ENCODE assay signal across 17 cellular contexts in genomic region chr17:43732961-43733360, GRCh38. TPM values are rescaled to one million over a fixed set of nuclear protein-coding genes. Genes with fewer than 3 reads are reported as not detected.
DNase-seq lines count a peak whose midpoint lies in the region; ATAC-seq and TF ChIP-seq lines count a peak whose summit lies in the region.
"Had no signal": no experiment of that assay in that cellular context is flagged by ENCODE, and none has a peak within 500 bp of the region (broad histone marks: within the 10 kb centered on the region; RNA-seq: fewer than 3 reads in every experiment).

No MANE protein-coding gene starts in this region.

- TF ChIP-seq CTCF in CD8-positive, alpha-beta T cell (IDR thresholded peaks at IDR 0.05) = no peak

- no peak for ATAC-seq in CD8-positive, alpha-beta T cell

- in situ Hi-C loops in ACHN (cut with HindIII; ENCODE audit: low pct_ligation_motif_present, low pct_unique_long_range_greater_than_20kb, low sequenced_read_pairs) = no loop called here

- H3K9me3 Mint-ChIP-seq in CD8-positive, alpha-beta T cell = peaks cover 2% of the 10 kb centered on the region

- CTCF ChIA-PET in CD8-positive, alpha-beta T cell (lab: Charles Lee) = interaction anchor here (0.6 to 2.0 kb wide), 4 partner anchors 26 to 147 kb away, joined by 3 to 7 read pairs (median 4); partner anchors contain the start of gene SOST

- peak; percentile 81 for DNase-seq in ACHN
- DNase-seq in HT1080 (ENCODE audit: low read depth) = peak; percentile 79
- DNase-seq in adipocyte (ENCODE audit: low read depth) = peak; percentile 61
- peak; percentile 93 for DNase-seq in glomerular visceral epithelial cell (ENCODE audit: extremely low spot score)
- DNase-seq in OCI-M2 (lab: John Stamatoyannopoulos, UW; ENCODE audit: unreplicated experiment) = no peak
- no peak for DNase-seq in DMS53 (lab: John Stamatoyannopoulos, UW)
- DNase-seq in CD8-positive, alpha-beta T cell = no peak
- DNase-seq in T-helper 2 cell = no peak
- DNase-seq: activated CD4-positive, alpha-beta memory T cell treated with anti-CD3 and anti-CD28 coated beads for 36 hours; activated gamma-delta T cell; DMS153; upper lobe of left lung had no signal

- POLR2A ChIA-PET in CD8-positive, alpha-beta T cell (lab: Charles Lee) = no interaction called here

- H3K36me3 Mint-ChIP-seq in CD8-positive, alpha-beta T cell = no peaks in the 10 kb centered on the region
- H3K36me3 Mint-ChIP-seq: activated CD4-positive, alpha-beta memory T cell treated with anti-CD3 and anti-CD28 coated beads for 36 hours had no signal

- H3K27ac ChIP-seq in CD8-positive, alpha-beta T cell (ENCODE audit: low read depth, low read length) = no peak overlapping the region

- H3K27me3 ChIP-seq in adipocyte (replicated peaks; ENCODE audit: control insufficient read depth, insufficient read depth, low read length) = no peaks in the 10 kb centered on the region
- no peaks in the 10 kb centered on the region for H3K27me3 ChIP-seq in CD8-positive, alpha-beta T cell (ENCODE audit: insufficient read depth, low read length)
- H3K27me3 ChIP-seq: upper lobe of left lung had no signal

- H3K36me3 ChIP-seq in adipocyte (ENCODE audit: control insufficient read depth, insufficient read depth, low read length, severe bottlenecking) = no peaks in the 10 kb centered on the region
- no peaks in the 10 kb centered on the region for H3K36me3 ChIP-seq in CD8-positive, alpha-beta T cell (ENCODE audit: insufficient read depth, low read length)
- H3K36me3 ChIP-seq: upper lobe of left lung had no signal

- intact Hi-C loops in CD8-positive, alpha-beta T cell (cut with DNase I, micrococcal nuclease) = no loop called here

- no peak overlapping the region for H3K4me3 ChIP-seq in adipocyte (ENCODE audit: low read length)
- no peak overlapping the region for H3K4me3 ChIP-seq in CD8-positive, alpha-beta T cell (ENCODE audit: low read depth, low read length)
- H3K4me3 ChIP-seq: upper lobe of left lung had no signal

- no peak overlapping the region for H3K9ac ChIP-seq in adipocyte (ENCODE audit: low read length)

- no peaks in the 10 kb centered on the region for H3K9me3 ChIP-seq in adipocyte (ENCODE audit: control insufficient read depth, low read length)
- no peaks in the 10 kb centered on the region for H3K9me3 ChIP-seq in CD8-positive, alpha-beta T cell (ENCODE audit: low read length)
- H3K9me3 ChIP-seq: upper lobe of left lung had no signal

- no peaks in the 10 kb centered on the region for H3K4me1 Mint-ChIP-seq in CD8-positive, alpha-beta T cell (ENCODE audit: low read depth)

- H3K4me3 Mint-ChIP-seq in CD8-positive, alpha-beta T cell = no peak overlapping the region
- H3K4me3 Mint-ChIP-seq: activated CD4-positive, alpha-beta memory T cell treated with anti-CD3 and anti-CD28 coated beads for 36 hours had no signal

- H3K27ac Mint-ChIP-seq in CD8-positive, alpha-beta T cell = no peak overlapping the region
- H3K27ac Mint-ChIP-seq: activated CD4-positive, alpha-beta memory T cell treated with anti-CD3 and anti-CD28 coated beads for 36 hours had no signal

- H3K4me1 ChIP-seq in adipocyte (ENCODE audit: control insufficient read depth, insufficient read depth, low read length) = peaks cover 36% of the 10 kb centered on the region
- no peaks in the 10 kb centered on the region for H3K4me1 ChIP-seq in CD8-positive, alpha-beta T cell (ENCODE audit: insufficient read depth, low read length)

- peaks cover 7% of the 10 kb centered on the region for H3K27me3 Mint-ChIP-seq in CD8-positive, alpha-beta T cell (ENCODE audit: low read depth)

RNA-seq across cellular contexts. Expression of gene SOST, which starts 25.6 kb away (rescaled TPM):
- total RNA-seq in HT1080 (2014; rRNA removed; shearing (Covaris generic)) = not detected in 2 replicates
- not detected in 2 replicates for polyA plus RNA-seq in HT1080 (2015; cell fraction: cytosol; rRNA removed)
- polyA plus RNA-seq in HT1080 (2015; cell fraction: nucleus; rRNA removed) = not detected in 2 replicates
- total RNA-seq in CD8-positive, alpha-beta T cell = not detected
- total RNA-seq: activated CD4-positive, alpha-beta memory T cell treated with anti-CD3 and anti-CD28 coated beads for 36 hours; endothelial cell of umbilical vein; mesenteric fat pad; omental fat pad; T-helper 2 cell treated with Interferon-gamma antibody and Interleukin-4, amounts not matched to agents 100 ng/mL and 5 ng/mL, for 36 hours; upper lobe of left lung had no signal
- polyA plus RNA-seq: endothelial cell of umbilical vein had no signal

RNA-seq across cellular contexts. Expression of gene DUSP3, which starts 45.8 kb away (rescaled TPM):
- 35.0 and 35.5 TPM in 2 replicates for total RNA-seq in HT1080 (2014; rRNA removed; shearing (Covaris generic))
- 27.0 and 29.6 TPM in 2 replicates for polyA plus RNA-seq in HT1080 (2015; cell fraction: cytosol; rRNA removed)
- 32.8 and 38.7 TPM in 2 replicates for polyA plus RNA-seq in HT1080 (2015; cell fraction: nucleus; rRNA removed)
- total RNA-seq in CD8-positive, alpha-beta T cell = 1 to 10 TPM; 8.7 to 9.1 TPM

RNA-seq across cellular contexts. Expression of gene CFAP97D1, which starts 47.3 kb away (rescaled TPM):
- total RNA-seq in HT1080 (2014; rRNA removed; shearing (Covaris generic)) = 0.02 TPM in 1 of 2 replicates, not detected in the other
- polyA plus RNA-seq in HT1080 (2015; cell fraction: cytosol; rRNA removed) = 0.02 TPM in 2 replicates
- polyA plus RNA-seq in HT1080 (2015; cell fraction: nucleus; rRNA removed) = 0.05 TPM in 1 of 2 replicates, not detected in the other
- total RNA-seq in CD8-positive, alpha-beta T cell = not detected
- total RNA-seq: activated CD4-positive, alpha-beta memory T cell treated with anti-CD3 and anti-CD28 coated beads for 36 hours; cardiac septum; endothelial cell of umbilical vein; mesenteric fat pad; T-helper 2 cell treated with Interferon-gamma antibody and Interleukin-4, amounts not matched to agents 100 ng/mL and 5 ng/mL, for 36 hours had no signal
- polyA plus RNA-seq: endothelial cell of umbilical vein had no signal

Comparison
In these comparisons a context has a peak if more than half of its experiments do, and no peak if none do; other contexts are left out.
1. DNase-seq: peak in ACHN (single experiment), HT1080 (single experiment), adipocyte (single experiment) and glomerular visceral epithelial cell (single experiment); none in OCI-M2 (single experiment), DMS53 (single experiment), CD8-positive, alpha-beta T cell (0 of 7) and T-helper 2 cell (0 of 5).